Comparison of ENCODE assay signal across 17 cellular contexts in genomic region chr16:19348125-19348524, GRCh38.
DNase-seq lines count a peak whose midpoint lies in the region; ATAC-seq and TF ChIP-seq lines count a peak whose summit lies in the region.
"Had no signal": no experiment of that assay in that cellular context is flagged by ENCODE, and none has a peak within 500 bp of the region (broad histone marks: within the 10 kb centered on the region; RNA-seq: fewer than 3 reads in every experiment).

No MANE protein-coding gene starts in this region.

- WGBS in H9 (ENCODE audit: extremely low coverage, insufficient read length, low lambda C conversion rate): no CpG with 5 or more reads among the region's 6 CpGs

- no peak overlapping the region for H3K23ac ChIP-seq in H9 (ENCODE audit: insufficient read length, low read depth, low read length)

- H4K91ac ChIP-seq in H9 (ENCODE audit: insufficient read length, low read depth, low read length): no peak overlapping the region

- H3K4me1 Mint-ChIP-seq in H9 (peaks cover 33 to 37% of the 10 kb centered on the region in 2 experiments), WTC11 (peaks cover 41% of the 10 kb centered on the region), chondrocyte (ENCODE audit: low read depth) (no peaks in the 10 kb centered on the region)
- H3K4me1 Mint-ChIP-seq in stimulated activated memory B cell treated with anti-CD40 and anti-IgM and Interleukin-4, amounts not matched to agents 10 μg/mL and 1 μg/mL and 100 μg/mL, for 72 hours: no peaks in the 10 kb centered on the region

- H2BK15ac ChIP-seq in H9 (ENCODE audit: low read depth, low read length): no peak overlapping the region

- H3T11ph ChIP-seq in H9 (ENCODE audit: low read length): no peak overlapping the region

- H2BK120ac ChIP-seq in H9 (ENCODE audit: low read depth, low read length, poor library complexity, severe bottlenecking): no peak overlapping the region

- CTCF ChIA-PET in WTC11 (lab: Charles Lee): interaction anchor here (1.9 kb wide), 1 partner anchor 124 kb away, joined by 6 read pairs; no protein-coding TSS in a partner anchor

- H3K4me1 ChIP-seq in H9 (ENCODE audit: insufficient read depth, low read length) (peaks cover 2% of the 10 kb centered on the region; the same call in 1 of the 2 replicates), iPS-18a (ENCODE audit: control insufficient read depth, low read depth, low read length) (peaks cover 27% of the 10 kb centered on the region)

- no peak overlapping the region for H4K5ac ChIP-seq in H9 (ENCODE audit: insufficient read length, low read depth, low read length)

- H3K27ac ChIP-seq in H9 (ENCODE audit: insufficient read length, low read depth, low read length) (no peak overlapping the region), iPS-18a (ENCODE audit: low read length) (no peak overlapping the region)
- H3K27ac ChIP-seq: BLaER1, GM23248, RWPE1 had no signal

- H2BK12ac ChIP-seq in H9 (ENCODE audit: insufficient read length, low read depth, low read length): no peak overlapping the region

- TF ChIP-seq CTCF in H9 (conservative IDR thresholded peaks at IDR 0.05) (no peak), WTC11 (IDR thresholded peaks at IDR 0.05) (no peak), chondrocyte (IDR thresholded peaks at IDR 0.05) (no peak)

- H2BK5ac ChIP-seq in H9 (ENCODE audit: insufficient read length, low read length): no peak overlapping the region

- no peak overlapping the region for H3K4ac ChIP-seq in H9 (ENCODE audit: low read depth, low read length)

- H3K4me3 ChIP-seq in iPS-18a (ENCODE audit: low read length): peak overlapping the region; percentile 29
- H3K4me3 ChIP-seq: BLaER1, GM23248 had no signal

- POLR2A ChIA-PET in WTC11 (lab: Charles Lee): no interaction called here

- H3K27me3 ChIP-seq in H9 (ENCODE audit: insufficient read depth, low read length) (no peaks in the 10 kb centered on the region), iPS-18a (ENCODE audit: control insufficient read depth, insufficient read depth, low read length) (no peaks in the 10 kb centered on the region)
- H3K27me3 ChIP-seq: BLaER1 had no signal

- H4K20me1 ChIP-seq in H9 (ENCODE audit: control insufficient read depth, insufficient read depth, insufficient read length): no peaks in the 10 kb centered on the region
- H4K20me1 ChIP-seq: BLaER1 had no signal

- H3K9ac ChIP-seq in H9 (ENCODE audit: extremely low read depth, insufficient read length, low read length) (no peak overlapping the region), iPS-18a (ENCODE audit: low read length) (no peak overlapping the region)
- H3K9ac ChIP-seq: BLaER1, GM23248 had no signal

- H3K56ac ChIP-seq in H9 (ENCODE audit: insufficient read length, low read depth, low read length): no peak overlapping the region

- no peak overlapping the region for H2AK5ac ChIP-seq in H9 (ENCODE audit: insufficient read length, low read length)

- no peaks in the 10 kb centered on the region for H3K36me3 ChIP-seq in iPS-18a (ENCODE audit: control insufficient read depth, low read depth, low read length)
- H3K36me3 ChIP-seq: BLaER1 had no signal

- no peak overlapping the region for H4K8ac ChIP-seq in H9 (replicated peaks; ENCODE audit: insufficient read length, low read depth, low read length)

- H3K79me2 ChIP-seq in H9 (ENCODE audit: insufficient read depth, low read length): no peaks in the 10 kb centered on the region

- no peaks in the 10 kb centered on the region for H3K79me1 ChIP-seq in H9 (ENCODE audit: insufficient read depth, low read depth, low read length, poor library complexity, severe bottlenecking)

- DNase-seq in H9 (no peak), WTC11 (ENCODE audit: low spot score) (no peak), DMS153 (lab: John Stamatoyannopoulos, UW) (no peak), chondrocyte (ENCODE audit: low spot score) (no peak)
- DNase-seq: CD4-positive, alpha-beta T cell; DMS53; HCEC 1CT; NCI-H1048; NCI-H1694; NCI-H2029 treated with DMSO at 0.1 percent for 48 hours; SHP77 treated with DMSO at 0.1 percent for 48 hours had no signal

- no peak overlapping the region for H3K4me2 ChIP-seq in H9 (ENCODE audit: insufficient read depth, insufficient read length, low read length)
- H3K4me2 ChIP-seq: BLaER1 had no signal

- H3K27ac Mint-ChIP-seq in H9 (peak overlapping the region in 2 of 3 experiments; percentile 96 to 99; a peak in 5 of 7 replicates), WTC11 (peak overlapping the region; percentile 81), chondrocyte (ENCODE audit: unreplicated experiment) (no peak overlapping the region)
- peak overlapping the region; percentile 19 for H3K27ac Mint-ChIP-seq in stimulated activated memory B cell treated with anti-CD40 and anti-IgM and Interleukin-4, amounts not matched to agents 10 μg/mL and 1 μg/mL and 100 μg/mL, for 72 hours
- H3K27ac Mint-ChIP-seq: CD4-positive, alpha-beta T cell had no signal

- H3K14ac ChIP-seq in H9 (ENCODE audit: insufficient read depth, low read length): no peak overlapping the region

- no peak overlapping the region for H2AFZ ChIP-seq in H9 (ENCODE audit: low read length)
- H2AFZ ChIP-seq: GM23248 had no signal

- no peak overlapping the region for H2BK20ac ChIP-seq in H9 (ENCODE audit: low read depth, low read length, poor library complexity, severe bottlenecking)

- H3K27me3 Mint-ChIP-seq in H9 (ENCODE audit: low read depth) (no peaks in the 10 kb centered on the region), WTC11 (ENCODE audit: low read depth) (peaks cover 2% of the 10 kb centered on the region; the same call in 1 of the 2 replicates), chondrocyte (ENCODE audit: low read depth) (peaks cover 16% of the 10 kb centered on the region)
- H3K27me3 Mint-ChIP-seq in stimulated activated memory B cell treated with anti-CD40 and anti-IgM and Interleukin-4, amounts not matched to agents 10 μg/mL and 1 μg/mL and 100 μg/mL, for 72 hours: peaks cover 18% of the 10 kb centered on the region

- H3K4me3 Mint-ChIP-seq in H9 (peak overlapping the region in 1 of 2 experiments; percentile 57; a peak in 2 of 5 replicates), WTC11 (no peak overlapping the region; the same call in 1 of the 2 replicates), chondrocyte (ENCODE audit: unreplicated experiment) (no peak overlapping the region)
- H3K4me3 Mint-ChIP-seq in stimulated activated memory B cell treated with anti-CD40 and anti-IgM and Interleukin-4, amounts not matched to agents 10 μg/mL and 1 μg/mL and 100 μg/mL, for 72 hours: no peak overlapping the region
- H3K4me3 Mint-ChIP-seq: CD4-positive, alpha-beta T cell had no signal

- no peaks in the 10 kb centered on the region for H3K9me3 ChIP-seq in H9 (ENCODE audit: control insufficient read depth, low read depth, low read length)
- H3K9me3 ChIP-seq in iPS-18a (ENCODE audit: control insufficient read depth, low read depth, low read length): no peaks in the 10 kb centered on the region
- H3K9me3 ChIP-seq: BLaER1 had no signal

- no peaks in the 10 kb centered on the region for H3K23me2 ChIP-seq in H9 (ENCODE audit: insufficient read length, low read depth, low read length, poor library complexity, severe bottlenecking)

- ATAC-seq in WTC11: no peak
- no peak for ATAC-seq in stimulated activated memory B cell treated with anti-CD40 and anti-IgM and Interleukin-4, amounts not matched to agents 10 μg/mL and 1 μg/mL and 100 μg/mL, for 72 hours
- ATAC-seq in GM19397 (IDR thresholded peaks at IDR 0.05; ENCODE audit: unreplicated experiment): no peak

- no peak overlapping the region for H3K18ac ChIP-seq in H9 (ENCODE audit: insufficient read length, low read depth, low read length)

- H3K36me3 Mint-ChIP-seq in H9 (ENCODE audit: insufficient read depth in 1 of 3, low read depth in 3 of 3) (peaks cover 0 to 2% (median 0%) of the 10 kb centered on the region in 3 experiments; a peak in 4 of 7 replicates), WTC11 (0 out of 2 replicates have a peak, but pooled peaks cover 2% of the 10 kb centered on the region), chondrocyte (ENCODE audit: low read depth) (no peaks in the 10 kb centered on the region)
- H3K36me3 Mint-ChIP-seq in stimulated activated memory B cell treated with anti-CD40 and anti-IgM and Interleukin-4, amounts not matched to agents 10 μg/mL and 1 μg/mL and 100 μg/mL, for 72 hours: no peaks in the 10 kb centered on the region

- H3K9me3 Mint-ChIP-seq in H9 (peaks cover 0 to 2% of the 10 kb centered on the region in 2 experiments; a peak in 2 of 5 replicates), WTC11 (peaks cover 5% of the 10 kb centered on the region), chondrocyte (ENCODE audit: low read depth) (no peaks in the 10 kb centered on the region)
- peaks cover under 1% of the 10 kb centered on the region for H3K9me3 Mint-ChIP-seq in stimulated activated memory B cell treated with anti-CD40 and anti-IgM and Interleukin-4, amounts not matched to agents 10 μg/mL and 1 μg/mL and 100 μg/mL, for 72 hours
- H3K9me3 Mint-ChIP-seq: CD4-positive, alpha-beta T cell had no signal

TF ChIP-seq in WTC11, 78 proteins besides CTCF, POLR2A, EP300 and RAD21 (continues in another document):
- no peak for TF ChIP-seq SOX15 (CRISPR knock-in tag; IDR thresholded peaks at IDR 0.05)
- TF ChIP-seq ZNF416 (CRISPR knock-in tag; IDR thresholded peaks at IDR 0.05): no peak
- TF ChIP-seq, protein P1, sequence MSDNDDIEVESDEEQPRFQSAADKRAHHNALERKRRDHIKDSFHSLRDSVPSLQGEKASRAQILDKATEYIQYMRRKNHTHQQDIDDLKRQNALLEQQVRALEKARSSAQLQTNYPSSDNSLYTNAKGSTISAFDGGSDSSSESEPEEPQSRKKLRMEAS (CRISPR knock-in tag; IDR thresholded peaks at IDR 0.05): no peak
- TF ChIP-seq, protein P2, sequence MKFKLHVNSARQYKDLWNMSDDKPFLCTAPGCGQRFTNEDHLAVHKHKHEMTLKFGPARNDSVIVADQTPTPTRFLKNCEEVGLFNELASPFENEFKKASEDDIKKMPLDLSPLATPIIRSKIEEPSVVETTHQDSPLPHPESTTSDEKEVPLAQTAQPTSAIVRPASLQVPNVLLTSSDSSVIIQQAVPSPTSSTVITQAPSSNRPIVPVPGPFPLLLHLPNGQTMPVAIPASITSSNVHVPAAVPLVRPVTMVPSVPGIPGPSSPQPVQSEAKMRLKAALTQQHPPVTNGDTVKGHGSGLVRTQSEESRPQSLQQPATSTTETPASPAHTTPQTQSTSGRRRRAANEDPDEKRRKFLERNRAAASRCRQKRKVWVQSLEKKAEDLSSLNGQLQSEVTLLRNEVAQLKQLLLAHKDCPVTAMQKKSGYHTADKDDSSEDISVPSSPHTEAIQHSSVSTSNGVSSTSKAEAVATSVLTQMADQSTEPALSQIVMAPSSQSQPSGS (CRISPR knock-in tag; IDR thresholded peaks at IDR 0.05; ENCODE audit: borderline replicate concordance, low read depth): no peak
- TF ChIP-seq IRF2 (CRISPR knock-in tag; IDR thresholded peaks at IDR 0.05; ENCODE audit: borderline replicate concordance, low read depth): no peak
- TF ChIP-seq KAT7 (CRISPR knock-in tag; IDR thresholded peaks at IDR 0.05; ENCODE audit: borderline replicate concordance): no peak
